10 cellular contexts compared by ENCODE assay signal in the genomic region with DNA sequence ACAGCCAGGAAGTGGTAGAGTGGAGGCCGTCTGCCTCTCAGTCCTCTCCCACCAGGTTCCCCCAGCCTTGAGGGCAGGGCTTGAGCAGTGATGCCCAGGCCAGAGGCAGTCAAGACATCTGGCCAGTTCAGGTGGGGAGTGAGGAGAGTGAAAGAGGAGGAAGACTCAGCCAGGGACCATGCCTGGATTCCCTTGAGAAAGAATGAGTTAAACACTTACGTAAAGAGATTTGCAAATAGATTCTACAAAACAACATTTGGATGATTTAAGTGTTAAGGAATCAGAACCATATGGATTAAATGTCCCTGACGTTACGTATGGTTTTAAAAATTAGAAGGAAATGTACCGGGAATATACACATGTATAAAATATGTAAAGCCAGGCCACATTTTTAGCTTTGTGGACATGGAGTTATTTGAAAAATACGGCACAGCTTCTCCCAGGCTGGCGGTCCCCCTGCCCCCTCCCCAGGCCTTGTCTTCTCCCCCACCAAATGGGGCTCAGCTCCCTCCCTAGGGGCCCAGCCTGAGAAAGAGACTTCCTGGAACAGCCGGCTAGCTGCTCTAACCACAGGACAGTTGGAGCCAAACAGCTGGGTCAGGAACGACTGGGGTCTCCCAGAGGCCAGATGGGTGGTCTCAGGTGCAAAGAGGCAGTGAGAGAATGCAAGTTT.
A peak's percentile ranks its signal among the peaks of the same experiment; 100 is the strongest.
DNase-seq lines count a peak whose midpoint lies in the region; ATAC-seq and TF ChIP-seq lines count a peak whose summit lies in the region.
"Had no signal": no experiment of that assay in that cellular context is flagged by ENCODE, and none has a peak within 500 bp of the region (broad histone marks: within the 10 kb centered on the region; RNA-seq: fewer than 3 reads in every experiment).

No MANE protein-coding gene starts in this region.

- no peaks in the 10 kb centered on the region for H3K27me3 Mint-ChIP-seq in activated naive CD4-positive, alpha-beta T cell treated with anti-CD3 and anti-CD28 coated beads for 36 hours (ENCODE audit: low read depth)
- H3K27me3 Mint-ChIP-seq in T-helper 17 cell (no peaks in the 10 kb centered on the region), type B pancreatic cell (peaks cover 26% of the 10 kb centered on the region)

- no peaks in the 10 kb centered on the region for H3K36me3 Mint-ChIP-seq in activated naive CD4-positive, alpha-beta T cell treated with anti-CD3 and anti-CD28 coated beads for 36 hours (ENCODE audit: low read depth)
- H3K36me3 Mint-ChIP-seq in T-helper 17 cell (ENCODE audit: low read depth) (no peaks in the 10 kb centered on the region), type B pancreatic cell (no peaks in the 10 kb centered on the region)

- no peak for TF ChIP-seq CTCF in type B pancreatic cell (conservative IDR thresholded peaks at IDR 0.05)

- no peaks in the 10 kb centered on the region for H3K9me3 ChIP-seq in T-helper 17 cell (ENCODE audit: control insufficient read depth, low read length, poor library complexity, severe bottlenecking)
- H3K9me3 ChIP-seq: psoas muscle had no signal

- ATAC-seq in T-helper 17 cell (no peak), HG03457 (IDR thresholded peaks at IDR 0.05; ENCODE audit: unreplicated experiment) (no peak)
- ATAC-seq: psoas muscle had no signal

- DNase-seq in activated naive CD4-positive, alpha-beta T cell treated with anti-CD3 and anti-CD28 coated beads for 36 hours = no peak
- DNase-seq in activated naive CD4-positive, alpha-beta T cell treated with Interleukin-2 at 50 U/mL for 16 hours = no peak
- no peak for DNase-seq in T-helper 17 cell
- peak; percentile 69 for DNase-seq in fibroblast of gingiva (ENCODE audit: low read depth)
- DNase-seq in type B pancreatic cell (ENCODE audit: extremely low spot score, unreplicated experiment) = no peak
- no peak for DNase-seq in D341Med (ENCODE audit: low spot score)
- no peak for DNase-seq in SK-N-DZ (ENCODE audit: low spot score)
- DNase-seq: COR-L47, psoas muscle had no signal

- peak overlapping the region; percentile 46 for H3K4me3 Mint-ChIP-seq in activated naive CD4-positive, alpha-beta T cell treated with anti-CD3 and anti-CD28 coated beads for 36 hours
- H3K4me3 Mint-ChIP-seq in T-helper 17 cell (peak overlapping the region; percentile 87), type B pancreatic cell (no peak overlapping the region)

- intact Hi-C loops in activated naive CD4-positive, alpha-beta T cell treated with anti-CD3 and anti-CD28 coated beads for 36 hours (cut with micrococcal nuclease) = loop anchor here (2.0 kb wide), 1 partner anchor 68 kb away; no protein-coding TSS in a partner anchor

- H3K9me3 Mint-ChIP-seq in activated naive CD4-positive, alpha-beta T cell treated with anti-CD3 and anti-CD28 coated beads for 36 hours = no peaks in the 10 kb centered on the region
- H3K9me3 Mint-ChIP-seq in type B pancreatic cell = no peaks in the 10 kb centered on the region

- CTCF ChIA-PET in activated naive CD4-positive, alpha-beta T cell treated with anti-CD3 and anti-CD28 coated beads for 36 hours (lab: Charles Lee) = interaction anchor here (0.7 to 1.9 kb wide), 8 partner anchors 9 to 501 kb away, joined by 3 to 6 read pairs (median 3); no protein-coding TSS in a partner anchor

- H3K4me1 Mint-ChIP-seq in activated naive CD4-positive, alpha-beta T cell treated with anti-CD3 and anti-CD28 coated beads for 36 hours (ENCODE audit: low read depth) = peaks cover 78% of the 10 kb centered on the region
- H3K4me1 Mint-ChIP-seq in T-helper 17 cell (peaks cover 56% of the 10 kb centered on the region), type B pancreatic cell (ENCODE audit: unreplicated experiment) (peaks cover 39% of the 10 kb centered on the region)

- H3K27ac Mint-ChIP-seq in activated naive CD4-positive, alpha-beta T cell treated with anti-CD3 and anti-CD28 coated beads for 36 hours = peak overlapping the region; percentile 88
- H3K27ac Mint-ChIP-seq in T-helper 17 cell (peak overlapping the region; percentile 95), type B pancreatic cell (peak overlapping the region; percentile 81)
